9 cellular contexts compared by ENCODE assay signal in the genomic region with DNA sequence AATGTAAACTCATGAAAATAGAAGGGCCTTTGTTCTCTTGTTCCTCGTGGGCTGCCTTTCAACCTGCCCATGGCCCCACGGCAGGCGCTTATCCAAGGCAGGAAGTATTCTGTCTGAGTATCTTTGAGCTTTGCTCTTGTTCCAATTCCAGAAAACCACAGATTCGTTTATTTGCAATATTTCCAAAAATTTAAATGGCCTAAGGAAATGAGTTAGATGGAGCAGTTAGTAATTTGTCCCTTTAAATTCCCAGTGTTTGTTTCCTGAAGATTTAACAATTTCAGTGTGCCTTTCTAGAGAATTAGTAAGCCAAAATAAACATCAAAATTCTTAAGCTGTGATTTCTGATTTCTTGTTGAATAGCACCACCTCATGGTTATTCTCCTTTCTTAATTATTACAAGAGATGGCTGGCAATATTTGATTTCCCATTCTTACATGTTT.
DNase-seq lines count a peak whose midpoint lies in the region; ATAC-seq and TF ChIP-seq lines count a peak whose summit lies in the region.
"Had no signal": no experiment of that assay in that cellular context is flagged by ENCODE, and none has a peak within 500 bp of the region (broad histone marks: within the 10 kb centered on the region; RNA-seq: fewer than 3 reads in every experiment).

No MANE protein-coding gene starts in this region.

- H3K27me3 Mint-ChIP-seq in natural killer cell (ENCODE audit: low read depth in 2 of 2) = peaks cover 5 to 48% of the 10 kb centered on the region in 2 donors

- no peak overlapping the region for H3K4me3 Mint-ChIP-seq in natural killer cell

- peak; percentile 0 for DNase-seq in DMS79 treated with DMSO at 0.1 percent for 48 hours (lab: John Stamatoyannopoulos, UW)
- DNase-seq in DMS79 (lab: John Stamatoyannopoulos, UW) = no peak
- peak; percentile 2 for DNase-seq in NCI-H345 treated with DMSO at 0.1 percent for 48 hours (lab: John Stamatoyannopoulos, UW; ENCODE audit: unreplicated experiment)
- DNase-seq in cardiac fibroblast (ENCODE audit: low read depth in 2 of 2) = peak; percentile 75 to 79
- DNase-seq in lower lobe of right lung = no peak
- DNase-seq in GM19238 (ENCODE audit: insufficient read length, low spot score) = no peak
- DNase-seq in natural killer cell = no peak

- H3K9me3 ChIP-seq in lower lobe of right lung = no peaks in the 10 kb centered on the region
- H3K9me3 ChIP-seq: BLaER1 had no signal

- H3K36me3 Mint-ChIP-seq in natural killer cell = no peaks in the 10 kb centered on the region

- H3K27ac ChIP-seq in lower lobe of right lung = no peak overlapping the region
- H3K27ac ChIP-seq: BLaER1 had no signal

- no peak overlapping the region for H3K27ac Mint-ChIP-seq in natural killer cell

- H3K36me3 ChIP-seq in lower lobe of right lung = no peaks in the 10 kb centered on the region
- H3K36me3 ChIP-seq: BLaER1 had no signal

- H3K9me3 Mint-ChIP-seq in natural killer cell = no peaks in the 10 kb centered on the region

- H3K4me3 ChIP-seq in cardiac fibroblast (replicated peaks in 1 of 2; ENCODE audit: low read depth in 2 of 2, low read length in 2 of 2) (no peak overlapping the region), lower lobe of right lung (no peak overlapping the region)
- H3K4me3 ChIP-seq: BLaER1 had no signal

- no peak for ATAC-seq in lower lobe of right lung
- ATAC-seq in HG02678 (IDR thresholded peaks at IDR 0.05; ENCODE audit: unreplicated experiment) = no peak
- no peak for ATAC-seq in natural killer cell

- TF ChIP-seq CTCF in cardiac fibroblast (IDR thresholded peaks at IDR 0.05; ENCODE audit: low read depth, low read length) (peak; percentile 24), lower lobe of right lung (IDR thresholded peaks at IDR 0.05) (peak; percentile 43), natural killer cell (IDR thresholded peaks at IDR 0.05) (no peak)

- intact Hi-C loops in lower lobe of right lung (cut with DNase I) (no loop called here), natural killer cell (cut with micrococcal nuclease) (no loop called here)

- H3K4me1 Mint-ChIP-seq in natural killer cell = peaks cover 9% of the 10 kb centered on the region in 2 donors

- H3K4me1 ChIP-seq in lower lobe of right lung = no peaks in the 10 kb centered on the region
- H3K4me1 ChIP-seq: BLaER1 had no signal

- H3K27me3 ChIP-seq in lower lobe of right lung (ENCODE audit: low read depth) = no peaks in the 10 kb centered on the region
- H3K27me3 ChIP-seq: BLaER1 had no signal

Comparison
In these comparisons a context has a peak if more than half of its experiments do, and no peak if none do; other contexts are left out.
1. DNase-seq: peak in DMS79 treated with DMSO at 0.1 percent for 48 hours (single experiment), NCI-H345 treated with DMSO at 0.1 percent for 48 hours (single experiment) and cardiac fibroblast (2 of 2); none in DMS79 (single experiment), lower lobe of right lung (single experiment), GM19238 (single experiment) and natural killer cell (single experiment).